In genomic region chr1:35269989-35270289, GRCh38 we compare ENCODE assay signal across 8 cellular contexts. TPM values are rescaled to one million over a fixed set of nuclear protein-coding genes. Genes with fewer than 3 reads are reported as not detected.
DNase-seq lines count a peak whose midpoint lies in the region; ATAC-seq and TF ChIP-seq lines count a peak whose summit lies in the region.

No MANE protein-coding gene starts in this region.

- no peak for DNase-seq in CD8-positive, alpha-beta T cell
- DNase-seq in MM.1S = no peak
- DNase-seq in effector memory CD8-positive, alpha-beta T cell = no peak
- no peak for DNase-seq in NCI-H2196 (lab: John Stamatoyannopoulos, UW; ENCODE audit: unreplicated experiment)
- no peak for DNase-seq in NCI-H226

- CTCF ChIA-PET in CD8-positive, alpha-beta T cell (lab: Charles Lee) = no interaction called here

- no peak overlapping the region for H3K27ac ChIP-seq in CD8-positive, alpha-beta T cell (ENCODE audit: low read depth, low read length)
- H3K27ac ChIP-seq in MM.1S (ENCODE audit: low read length) (no peak overlapping the region), neutrophil (peak overlapping the region; percentile 77)

- POLR2A ChIA-PET in CD8-positive, alpha-beta T cell (lab: Charles Lee) = interaction anchor here (0.9 kb wide), 1 partner anchor 19 kb away, joined by 3 read pairs; no protein-coding TSS in a partner anchor

- no peak for ATAC-seq in CD8-positive, alpha-beta T cell
- no peak for ATAC-seq in effector memory CD8-positive, alpha-beta T cell (replicated peaks)
- ATAC-seq in GM19351 (IDR thresholded peaks at IDR 0.05; ENCODE audit: unreplicated experiment) = no peak
- ATAC-seq in HG03108 (IDR thresholded peaks at IDR 0.05; ENCODE audit: unreplicated experiment) = no peak

- H3K27ac Mint-ChIP-seq in CD8-positive, alpha-beta T cell = peak overlapping the region; percentile 85
- peak overlapping the region; percentile 72 to 89 for H3K27ac Mint-ChIP-seq in effector memory CD8-positive, alpha-beta T cell

- peak overlapping the region; percentile 89 for H3K4me3 Mint-ChIP-seq in CD8-positive, alpha-beta T cell
- peak overlapping the region; percentile 82 to 83 for H3K4me3 Mint-ChIP-seq in effector memory CD8-positive, alpha-beta T cell

- H3K36me3 Mint-ChIP-seq in CD8-positive, alpha-beta T cell = peaks cover 17% of the 10 kb centered on the region
- peaks cover 9% of the 10 kb centered on the region for H3K36me3 Mint-ChIP-seq in effector memory CD8-positive, alpha-beta T cell (ENCODE audit: insufficient read depth)

- TF ChIP-seq CTCF in CD8-positive, alpha-beta T cell (IDR thresholded peaks at IDR 0.05) = no peak
- TF ChIP-seq CTCF in MM.1S (IDR thresholded peaks at IDR 0.05; ENCODE audit: low read length) (no peak), neutrophil (IDR thresholded peaks at IDR 0.05) (no peak)

- H3K4me1 ChIP-seq in CD8-positive, alpha-beta T cell (ENCODE audit: insufficient read depth, low read length) = peaks cover 14% of the 10 kb centered on the region
- peaks cover 11% of the 10 kb centered on the region for H3K4me1 ChIP-seq in MM.1S (ENCODE audit: low read length)
- H3K4me1 ChIP-seq in neutrophil (ENCODE audit: control insufficient read depth in 1 of 2, insufficient read depth in 1 of 2, low read depth in 1 of 2, low read length in 1 of 2) = peaks cover 8 to 14% of the 10 kb centered on the region in 2 experiments

- no peaks in the 10 kb centered on the region for H3K9me2 ChIP-seq in MM.1S (replicated peaks; ENCODE audit: insufficient read depth, low read length)

- peak overlapping the region; percentile 89 for H3K4me2 ChIP-seq in MM.1S (ENCODE audit: low read depth, low read length)

- H3K4me3 ChIP-seq in CD8-positive, alpha-beta T cell (ENCODE audit: low read depth, low read length) = peak overlapping the region; percentile 73
- H3K4me3 ChIP-seq in MM.1S (ENCODE audit: low read length) (peak overlapping the region; percentile 78), neutrophil (ENCODE audit: low read depth in 1 of 2, low read length in 1 of 2) (peak overlapping the region; percentile 70 to 77)

- peaks cover 1% of the 10 kb centered on the region for H3K27me3 Mint-ChIP-seq in CD8-positive, alpha-beta T cell (ENCODE audit: low read depth)
- H3K27me3 Mint-ChIP-seq in effector memory CD8-positive, alpha-beta T cell = peaks cover 3 to 7% of the 10 kb centered on the region in 2 donors

- intact Hi-C loops in CD8-positive, alpha-beta T cell (cut with DNase I, micrococcal nuclease) = loop anchor here (2.0 to 10.0 kb wide), 4 partner anchors 195 to 287 kb away; partner anchors contain the start of genes KIAA0319L (in 1 of the 2), NCDN (in 1 of the 2), ZMYM1 (in 1 of the 2) and ZMYM6 (in 1 of the 2)

- peaks cover 53% of the 10 kb centered on the region for H3K79me2 ChIP-seq in MM.1S (ENCODE audit: low read length)

- H2AFZ ChIP-seq in MM.1S (ENCODE audit: low read length) = no peak overlapping the region

- H4K20me1 ChIP-seq in MM.1S (ENCODE audit: insufficient read depth, low read length) = no peaks in the 10 kb centered on the region

- H3F3A ChIP-seq in MM.1S (ENCODE audit: insufficient read depth, low read length) = 0 out of 2 replicates have a peak, but pooled peaks cover 5% of the 10 kb centered on the region

- no peaks in the 10 kb centered on the region for H3K9me3 ChIP-seq in CD8-positive, alpha-beta T cell (ENCODE audit: low read length)
- H3K9me3 ChIP-seq in MM.1S (replicated peaks; ENCODE audit: insufficient read depth, low read length) (no peaks in the 10 kb centered on the region), neutrophil (no peaks in the 10 kb centered on the region)

- no peaks in the 10 kb centered on the region for H3K9me3 Mint-ChIP-seq in CD8-positive, alpha-beta T cell
- H3K9me3 Mint-ChIP-seq in effector memory CD8-positive, alpha-beta T cell = no peaks in the 10 kb centered on the region

- no peaks in the 10 kb centered on the region for H3K27me3 ChIP-seq in CD8-positive, alpha-beta T cell (ENCODE audit: insufficient read depth, low read length)
- no peaks in the 10 kb centered on the region for H3K27me3 ChIP-seq in MM.1S (replicated peaks; ENCODE audit: insufficient read depth, low read length)
- H3K27me3 ChIP-seq in neutrophil = no peaks in the 10 kb centered on the region

- no peak overlapping the region for H3K9ac ChIP-seq in MM.1S (ENCODE audit: low read length)

- no peaks in the 10 kb centered on the region for H3K36me3 ChIP-seq in CD8-positive, alpha-beta T cell (ENCODE audit: insufficient read depth, low read length)
- H3K36me3 ChIP-seq in MM.1S (replicated peaks; ENCODE audit: insufficient read depth, low read length) (no peaks in the 10 kb centered on the region), neutrophil (no peaks in the 10 kb centered on the region)

- H3K4me1 Mint-ChIP-seq in CD8-positive, alpha-beta T cell (ENCODE audit: low read depth) = peaks cover 42% of the 10 kb centered on the region
- H3K4me1 Mint-ChIP-seq in effector memory CD8-positive, alpha-beta T cell (ENCODE audit: low read depth in 2 of 2) = peaks cover 19 to 38% of the 10 kb centered on the region in 2 donors

RNA-seq across cellular contexts. Expression of gene ZMYM4, which starts 1.4 kb away (rescaled TPM):
- 10 to 100 TPM; 32.1 to 36.5 TPM for total RNA-seq in CD8-positive, alpha-beta T cell
